11 cellular contexts compared by ENCODE assay signal in genomic region chr16:85286066-85286712, GRCh38.
DNase-seq lines count a peak whose midpoint lies in the region; ATAC-seq, FAIRE-seq and TF ChIP-seq lines count a peak whose summit lies in the region.
"Had no signal": no experiment of that assay in that cellular context is flagged by ENCODE, and none has a peak within 500 bp of the region (broad histone marks: within the 10 kb centered on the region; RNA-seq: fewer than 3 reads in every experiment).

No MANE protein-coding gene starts in this region.

- TF ChIP-seq POLR2A in gastroesophageal sphincter (IDR thresholded peaks at IDR 0.05) = no peak

- H3K9me3 ChIP-seq in AG04450 (ENCODE audit: control insufficient read depth, insufficient read depth, low read length) (no peaks in the 10 kb centered on the region; the same call in 1 of the 2 replicates), gastroesophageal sphincter (no peaks in the 10 kb centered on the region)

- no TSS peak for BruUV-seq in Calu3 (replicated peaks; lab: Mats Ljungman, UMichigan)

- no peak for TF ChIP-seq EP300 in gastroesophageal sphincter (IDR thresholded peaks at IDR 0.05)

- DNase-seq in AG04450 (ENCODE audit: low read depth, low spot score) (peak; percentile 37), amygdala (lab: John Stamatoyannopoulos, UW) (peak in 55 of 56 donors; percentile 61 to 96 (median 86)), occipital lobe (lab: John Stamatoyannopoulos, UW) (peak; percentile 90), Calu3 (no peak), HTR-8/SVneo (ENCODE audit: insufficient read length, low spot score) (no peak)
- DNase-seq in central memory CD4-positive, alpha-beta T cell = no peak

- ATAC-seq in gastroesophageal sphincter (peak; percentile 65), GM21619 (IDR thresholded peaks at IDR 0.05; ENCODE audit: unreplicated experiment) (no peak)

- no peak for FAIRE-seq in HTR-8/SVneo (lab: Jason Lieb, UNC)
- FAIRE-seq: RCC 7860, urothelium cell line had no signal

- no peaks in the 10 kb centered on the region for H3K4me1 Mint-ChIP-seq in Calu3 (ENCODE audit: low read depth, unreplicated experiment)

- TF ChIP-seq CTCF in AG04450 (IDR thresholded peaks at IDR 0.05; ENCODE audit: low read depth, low read length) (no peak), gastroesophageal sphincter (IDR thresholded peaks at IDR 0.05) (no peak), Calu3 (IDR thresholded peaks at IDR 0.05; ENCODE audit: unreplicated experiment) (no peak)

- peaks cover 94% of the 10 kb centered on the region for H3K27me3 Mint-ChIP-seq in Calu3 (ENCODE audit: unreplicated experiment)

- H3K27me3 ChIP-seq in AG04450 (ENCODE audit: control insufficient read depth, insufficient read depth, low read length) (no peaks in the 10 kb centered on the region), gastroesophageal sphincter (no peaks in the 10 kb centered on the region)

- no peaks in the 10 kb centered on the region for H3K36me3 ChIP-seq in gastroesophageal sphincter

- H3K4me3 ChIP-seq in AG04450 (ENCODE audit: low read depth, low read length) (peak overlapping the region; percentile 29), gastroesophageal sphincter (no peak overlapping the region)

- H3K4me3 Mint-ChIP-seq in Calu3 (ENCODE audit: low read depth, unreplicated experiment) = no peak overlapping the region

- CTCF ChIA-PET in AG04450 (lab: Charles Lee) (interaction anchor here (0.6 to 1.9 kb wide), 4 partner anchors 10 to 171 kb away, joined by 3 to 7 read pairs (median 5); no protein-coding TSS in a partner anchor), Calu3 (lab: Charles Lee) (interaction anchor here (0.7 kb wide), 1 partner anchor 33 kb away, joined by 6 read pairs; no protein-coding TSS in a partner anchor)

- H3K4me1 ChIP-seq in gastroesophageal sphincter = peaks cover 0 to 45% (median 7%) of the 10 kb centered on the region in 3 donors

- POLR2A ChIA-PET in AG04450 (lab: Yijun Ruan, JAX) = interaction anchor here (0.6 to 1.1 kb wide), 5 partner anchors 69 to 191 kb away, joined by 3 to 10 read pairs (median 5); no protein-coding TSS in a partner anchor

- H3K27ac Mint-ChIP-seq in Calu3 (ENCODE audit: unreplicated experiment) = no peak overlapping the region

- 70 to 92% methylated on average over 6 to 7 of the region's 26 CpGs for WGBS in gastroesophageal sphincter (ENCODE audit: low coverage in 1 of 2), 2 donors

- no peaks in the 10 kb centered on the region for H3K9me3 Mint-ChIP-seq in Calu3 (ENCODE audit: low read depth, unreplicated experiment)

- H3K36me3 Mint-ChIP-seq in Calu3 (ENCODE audit: insufficient read depth, unreplicated experiment) = no peaks in the 10 kb centered on the region

- intact Hi-C loops in Calu3 (cut with micrococcal nuclease; ENCODE audit: unreplicated experiment) = no loop called here

- peak overlapping the region; percentile 65 for H3K27ac ChIP-seq in AG04450 (ENCODE audit: low read depth, low read length)
- peak overlapping the region in 2 of 4 donors; percentile 60 to 64 for H3K27ac ChIP-seq in gastroesophageal sphincter
- H3K27ac ChIP-seq: C4-2B had no signal

Comparison
In these comparisons a context has a peak if more than half of its experiments do, and no peak if none do; other contexts are left out.
1. DNase-seq: peak in AG04450 (single experiment), amygdala (55 of 56) and occipital lobe (single experiment); none in central memory CD4-positive, alpha-beta T cell (single experiment), Calu3 (single experiment) and HTR-8/SVneo (single experiment).